28 cellular contexts compared by ENCODE assay signal in genomic region chr4:38284294-38285045, GRCh38.
"Had no signal": no experiment of that assay in that cellular context is flagged by ENCODE, and none has a peak within 500 bp of the region (broad histone marks: within the 10 kb centered on the region; RNA-seq: fewer than 3 reads in every experiment).

No MANE protein-coding gene starts in this region.

- DNase-seq: activated CD4-positive, alpha-beta memory T cell treated with anti-CD3 and anti-CD28 coated beads, Interleukin-2, amount 10 ng/mL, durations not matched to agents 7 days and 5 days; activated CD4-positive, alpha-beta T cell treated with anti-CD3 and anti-CD28 coated beads for 1 hour; activated CD4-positive, alpha-beta T cell treated with anti-CD3 and anti-CD28 coated beads, Interleukin-2, amount 10 ng/mL, durations not matched to agents 7 days and 5 days; activated CD8-positive, alpha-beta memory T cell treated with anti-CD3 and anti-CD28 coated beads, Interleukin-2, amount 50 U/mL, for 48 hours; activated gamma-delta T cell; activated naive CD4-positive, alpha-beta T cell treated with anti-CD3 and anti-CD28 coated beads, Interleukin-2, amount 10 ng/mL, durations not matched to agents 7 days and 5 days; activated naive CD8-positive, alpha-beta T cell treated with anti-CD3 and anti-CD28 coated beads, Interleukin-2, amount 10 ng/mL, durations not matched to agents 7 days and 5 days; activated T-cell treated with anti-CD3 and anti-CD28 coated beads, Interleukin-2, amount 50 U/mL, for 24 hours; amniotic stem cell; central memory CD4-positive, alpha-beta T cell; endodermal cell; left cardiac atrium; left ventricle myocardium superior; mucosa of descending colon; ovary; right lobe of liver; stimulated activated CD4-positive, alpha-beta T cell treated with anti-CD3 and anti-CD28 coated beads, Interleukin-4, amount 100 ng/mL, for 24 hours; stomach; T-helper 17 cell; T1000; tibial artery; upper lobe of right lung had no signal

- ATAC-seq: esophagus mucosa, gastroesophageal sphincter, left cardiac atrium, left ventricle myocardium superior, mucosa of descending colon, right lobe of liver, T-helper 17 cell, WTC11 had no signal

- H3K4me3 ChIP-seq: gastroesophageal sphincter, hepatocyte, mucosa of descending colon, ovary, right lobe of liver, skin epidermis, stomach, suprapubic skin, tibial artery, upper lobe of right lung had no signal
